9 cellular contexts compared by ENCODE assay signal in the genomic region with DNA sequence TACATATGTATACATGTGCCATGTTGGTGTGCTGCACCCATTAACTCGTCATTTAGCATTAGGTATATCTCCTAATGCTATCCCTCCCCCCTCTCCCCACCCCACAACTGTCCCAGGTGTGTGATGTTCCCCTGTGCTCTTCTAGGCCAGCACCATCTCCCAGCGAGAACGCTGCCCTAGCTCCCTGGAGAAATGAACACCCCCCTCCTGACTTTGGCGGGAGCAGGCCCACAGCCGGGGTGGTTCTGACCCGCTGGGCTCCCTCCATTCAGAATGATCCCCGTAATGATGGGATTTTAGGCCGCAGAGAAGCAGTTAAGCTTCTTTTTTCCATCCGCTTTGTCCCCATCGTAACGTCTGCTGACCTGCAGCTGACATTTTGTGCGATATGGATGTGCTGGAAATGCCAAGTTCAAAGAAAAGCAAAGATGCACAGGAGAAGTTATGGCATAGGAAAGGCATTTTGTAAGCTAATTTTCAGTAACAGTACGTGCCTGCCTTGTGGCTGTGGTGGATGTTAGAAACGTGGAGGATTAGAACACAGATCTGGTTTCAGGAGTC. TPM values are rescaled to one million over a fixed set of nuclear protein-coding genes. Genes with fewer than 3 reads are reported as not detected.
A peak's percentile ranks its signal among the peaks of the same experiment; 100 is the strongest.
DNase-seq lines count a peak whose midpoint lies in the region; ATAC-seq, FAIRE-seq and TF ChIP-seq lines count a peak whose summit lies in the region.
"Had no signal": no experiment of that assay in that cellular context is flagged by ENCODE, and none has a peak within 500 bp of the region (broad histone marks: within the 10 kb centered on the region; RNA-seq: fewer than 3 reads in every experiment).

No MANE protein-coding gene starts in this region.

- peaks cover 22% of the 10 kb centered on the region for H3K4me1 ChIP-seq in keratinocyte (ENCODE audit: control insufficient read depth, extremely low read depth, insufficient read depth, low read length)
- H3K4me1 ChIP-seq in transverse colon, result peaks cover 3 to 39% (median 14%) of the 10 kb centered on the region in 4 donors

- 70 to 79% methylated on average over 9 to 14 of the region's 14 CpGs for WGBS in transverse colon (ENCODE audit: low coverage in 1 of 2), 2 donors

- H3K9me1 ChIP-seq in keratinocyte (ENCODE audit: control insufficient read depth, extremely low read depth, insufficient read depth, low read length), result no peaks in the 10 kb centered on the region

- peaks cover 15% of the 10 kb centered on the region for H3K36me3 Mint-ChIP-seq in activated CD8-positive, alpha-beta T cell treated with anti-CD3 and anti-CD28 coated beads, Interleukin-2, amount 10 ng/mL, durations not matched to agents 7 days and 5 days (ENCODE audit: low read depth)

- no peak for FAIRE-seq in keratinocyte (lab: Jason Lieb, UNC)
- FAIRE-seq in GM19239 (lab: Jason Lieb, UNC), result no peak
- FAIRE-seq: RCC 7860 had no signal

- H3K9me3 ChIP-seq in keratinocyte (ENCODE audit: control insufficient read depth, low read depth, low read length) (no peaks in the 10 kb centered on the region), transverse colon (no peaks in the 10 kb centered on the region)

- peak overlapping the region; percentile 65 for H3K4me3 Mint-ChIP-seq in activated CD8-positive, alpha-beta T cell treated with anti-CD3 and anti-CD28 coated beads, Interleukin-2, amount 10 ng/mL, durations not matched to agents 7 days and 5 days

- ATAC-seq in activated CD8-positive, alpha-beta T cell treated with anti-CD3 and anti-CD28 coated beads, Interleukin-2, amount 10 ng/mL, durations not matched to agents 7 days and 5 days, result no peak

- TF ChIP-seq CTCF in keratinocyte (optimal IDR thresholded peaks at IDR 0.05 in 1 of 3, IDR thresholded peaks at IDR 0.05 in 1 of 3, conservative IDR thresholded peaks at IDR 0.05 in 1 of 3; ENCODE audit: extremely low read depth in 1 of 3, insufficient read depth in 2 of 3, low read length in 3 of 3), result no peak
- TF ChIP-seq CTCF in transverse colon (IDR thresholded peaks at IDR 0.05), result no peak

- H3K9me3 Mint-ChIP-seq in activated CD8-positive, alpha-beta T cell treated with anti-CD3 and anti-CD28 coated beads, Interleukin-2, amount 10 ng/mL, durations not matched to agents 7 days and 5 days (ENCODE audit: insufficient read depth), result no peaks in the 10 kb centered on the region

- TF ChIP-seq POLR2A in transverse colon (IDR thresholded peaks at IDR 0.05), result no peak

- H4K20me1 ChIP-seq in keratinocyte (ENCODE audit: control insufficient read depth, extremely low read depth, insufficient read depth, low read length), result no peaks in the 10 kb centered on the region

- H3K79me2 ChIP-seq in keratinocyte (ENCODE audit: control insufficient read depth, insufficient read depth, low read length), result no peaks in the 10 kb centered on the region

- DNase-seq in activated effector memory CD4-positive, alpha-beta T cell treated with anti-CD3 and anti-CD28 coated beads, Interleukin-2, amount 50 U/mL, for 16 hours, result peak; percentile 57
- DNase-seq in activated effector memory CD4-positive, alpha-beta T cell treated with Interleukin-2 at 50 U/mL for 16 hours, result no peak
- DNase-seq in activated CD8-positive, alpha-beta T cell treated with anti-CD3 and anti-CD28 coated beads, Interleukin-2, amount 10 ng/mL, durations not matched to agents 7 days and 5 days, result no peak
- no peak for DNase-seq in keratinocyte (ENCODE audit: low read depth, low spot score)
- DNase-seq in transverse colon, result no peak
- DNase-seq in D341Med (ENCODE audit: low spot score), result no peak
- DNase-seq in cerebellum (ENCODE audit: low spot score), result no peak
- DNase-seq in GM19239 (ENCODE audit: insufficient read length, low spot score), result no peak

- in situ Hi-C loops in transverse colon (cut with MboI; ENCODE audit: low pct_ligation_motif_present in 1 of 4, low pct_unique_long_range_greater_than_20kb in 1 of 4, low sequenced_read_pairs in 3 of 4), result loop anchor here in 2 of 4 donors (5.0 to 10.0 kb wide), 2 partner anchors 45 to 62 kb away; no protein-coding TSS in a partner anchor

- intact Hi-C loops in transverse colon (cut with DNase I; ENCODE audit: low total_unique reads), result loop anchor here (2.0 kb wide), 1 partner anchor 64 kb away; no protein-coding TSS in a partner anchor

- peak overlapping the region; percentile 90 for H3K27ac Mint-ChIP-seq in activated CD8-positive, alpha-beta T cell treated with anti-CD3 and anti-CD28 coated beads, Interleukin-2, amount 10 ng/mL, durations not matched to agents 7 days and 5 days

- peaks cover 0 to under 1% of the 10 kb centered on the region in 2 experiments for H3K36me3 ChIP-seq in keratinocyte (ENCODE audit: control insufficient read depth in 2 of 2, extremely low read depth in 1 of 2, insufficient read depth in 2 of 2, low read length in 2 of 2)
- H3K36me3 ChIP-seq in transverse colon, result no peaks in the 10 kb centered on the region

- dilution Hi-C loops in keratinocyte (cut with MboI; ENCODE audit: extremely low pct_ligation_motif_present, low sequenced_read_pairs), result no loop called here

- H2AFZ ChIP-seq in keratinocyte (ENCODE audit: control insufficient read depth, low read length), result no peak overlapping the region

- no peak for TF ChIP-seq EP300 in transverse colon (IDR thresholded peaks at IDR 0.05; ENCODE audit: low read depth)

- H3K27me3 ChIP-seq in keratinocyte (ENCODE audit: control insufficient read depth, extremely low read depth, insufficient read depth, low read length) (no peaks in the 10 kb centered on the region), transverse colon (no peaks in the 10 kb centered on the region)

- H3K4me1 Mint-ChIP-seq in activated CD8-positive, alpha-beta T cell treated with anti-CD3 and anti-CD28 coated beads, Interleukin-2, amount 10 ng/mL, durations not matched to agents 7 days and 5 days (ENCODE audit: low read depth), result peaks cover 44% of the 10 kb centered on the region

- H3K4me3 ChIP-seq in keratinocyte (ENCODE audit: control insufficient read depth in 2 of 3, extremely low read depth in 1 of 3, insufficient read depth in 2 of 3, low read depth in 1 of 3, low read length in 3 of 3), result peak overlapping the region in 1 of 3 experiments; percentile 27
- peak overlapping the region in 3 of 4 donors; percentile 23 to 56 (median 33) for H3K4me3 ChIP-seq in transverse colon

- H3K9ac ChIP-seq in keratinocyte (ENCODE audit: control insufficient read depth, extremely low read depth, insufficient read depth, low read length), result peak overlapping the region; percentile 39

- POLR2A ChIA-PET in activated CD8-positive, alpha-beta T cell treated with anti-CD3 and anti-CD28 coated beads, Interleukin-2, amount 10 ng/mL, durations not matched to agents 7 days and 5 days (lab: Charles Lee), result interaction anchor here (0.6 to 7.8 kb wide), 7 partner anchors 8 to 65 kb away, joined by 3 to 198 read pairs (median 3); a partner anchor contains a TSS

- peak overlapping the region; percentile 53 for H3K4me2 ChIP-seq in keratinocyte (ENCODE audit: control insufficient read depth, extremely low read depth, insufficient read depth, low read depth, low read length)

- CTCF ChIA-PET in activated CD8-positive, alpha-beta T cell treated with anti-CD3 and anti-CD28 coated beads, Interleukin-2, amount 10 ng/mL, durations not matched to agents 7 days and 5 days (lab: Charles Lee), result interaction anchor here (0.5 to 9.8 kb wide), 39 partner anchors 9 to 438 kb away, joined by 3 to 444 read pairs (median 6); a partner anchor contains a TSS

- H3K27me3 Mint-ChIP-seq in activated CD8-positive, alpha-beta T cell treated with anti-CD3 and anti-CD28 coated beads, Interleukin-2, amount 10 ng/mL, durations not matched to agents 7 days and 5 days (ENCODE audit: low read depth), result peaks cover 3% of the 10 kb centered on the region

- H3K27ac ChIP-seq in keratinocyte (ENCODE audit: control insufficient read depth, insufficient read depth, low read length) (peak overlapping the region; percentile 34), transverse colon (peak overlapping the region; percentile 70 to 77 (median 74))

RNA-seq across cellular contexts. Expression of a gene that starts 39.3 kb away (rescaled TPM):
- total RNA-seq in activated CD8-positive, alpha-beta T cell treated with anti-CD3 and anti-CD28 coated beads, Interleukin-2, amount 10 ng/mL, durations not matched to agents 7 days and 5 days, result 10 to 100 TPM; 95.2 to 97.5 TPM
- polyA plus RNA-seq in keratinocyte, result 4.5 to 8.6 TPM (median 7.3 TPM) in 3 replicates
- 15.3 TPM for polyA plus RNA-seq in keratinocyte (2011; ENCODE audit: low read depth)
- polyA plus RNA-seq in keratinocyte (2011; cell fraction: cytosol; rRNA removed), result 3.4 and 6.3 TPM in 2 replicates
- 8.8 and 10.4 TPM in 2 replicates for polyA plus RNA-seq in keratinocyte (2011; cell fraction: nucleus; rRNA removed)
- 7.4 TPM in 2 replicates for polyA plus RNA-seq in keratinocyte (2012; ENCODE audit: low replicate concordance)
- polyA minus RNA-seq in keratinocyte, result 8.8 to 17.5 TPM (median 12.0 TPM) in 3 replicates
- polyA minus RNA-seq in keratinocyte (2011; cell fraction: cytosol; rRNA and poly(A)+ RNA removed), result 6.7 TPM
- 6.2 and 12.6 TPM in 2 replicates for polyA minus RNA-seq in keratinocyte (2011; cell fraction: nucleus; rRNA and poly(A)+ RNA removed)
- total RNA-seq in transverse colon (10 to 100 TPM; 16.0 to 24.1 (median 19.7) TPM), cerebellum (17.3 TPM)
